Comparison of ENCODE assay signal across 1 cellular context in genomic region chr17:76492989-76493501, GRCh38.
TF ChIP-seq lines count a peak whose summit lies in the region.

No MANE protein-coding gene starts in this region.

TF ChIP-seq in GM12878, 131 proteins besides CTCF, POLR2A, EP300 and RAD21 (continued from another document and continues in another):
- 0 out of 2 replicates have a peak, but pooled peaks have one; percentile 21 for TF ChIP-seq YY1 (IDR thresholded peaks at IDR 0.05; ENCODE audit: low read depth, low read length)
- TF ChIP-seq CHD4 (IDR thresholded peaks at IDR 0.05) = no peak
- TF ChIP-seq BCLAF1 (IDR thresholded peaks at IDR 0.05) = no peak
- no peak for TF ChIP-seq NFYA (IDR thresholded peaks at IDR 0.05; ENCODE audit: borderline replicate concordance, low read depth, low read length)
- TF ChIP-seq ZBTB33 (IDR thresholded peaks at IDR 0.05) = no peak
- TF ChIP-seq PML (IDR thresholded peaks at IDR 0.05; ENCODE audit: low read length) = peak; percentile 24; the same call in 1 of the 2 replicates
- TF ChIP-seq, protein P1, sequence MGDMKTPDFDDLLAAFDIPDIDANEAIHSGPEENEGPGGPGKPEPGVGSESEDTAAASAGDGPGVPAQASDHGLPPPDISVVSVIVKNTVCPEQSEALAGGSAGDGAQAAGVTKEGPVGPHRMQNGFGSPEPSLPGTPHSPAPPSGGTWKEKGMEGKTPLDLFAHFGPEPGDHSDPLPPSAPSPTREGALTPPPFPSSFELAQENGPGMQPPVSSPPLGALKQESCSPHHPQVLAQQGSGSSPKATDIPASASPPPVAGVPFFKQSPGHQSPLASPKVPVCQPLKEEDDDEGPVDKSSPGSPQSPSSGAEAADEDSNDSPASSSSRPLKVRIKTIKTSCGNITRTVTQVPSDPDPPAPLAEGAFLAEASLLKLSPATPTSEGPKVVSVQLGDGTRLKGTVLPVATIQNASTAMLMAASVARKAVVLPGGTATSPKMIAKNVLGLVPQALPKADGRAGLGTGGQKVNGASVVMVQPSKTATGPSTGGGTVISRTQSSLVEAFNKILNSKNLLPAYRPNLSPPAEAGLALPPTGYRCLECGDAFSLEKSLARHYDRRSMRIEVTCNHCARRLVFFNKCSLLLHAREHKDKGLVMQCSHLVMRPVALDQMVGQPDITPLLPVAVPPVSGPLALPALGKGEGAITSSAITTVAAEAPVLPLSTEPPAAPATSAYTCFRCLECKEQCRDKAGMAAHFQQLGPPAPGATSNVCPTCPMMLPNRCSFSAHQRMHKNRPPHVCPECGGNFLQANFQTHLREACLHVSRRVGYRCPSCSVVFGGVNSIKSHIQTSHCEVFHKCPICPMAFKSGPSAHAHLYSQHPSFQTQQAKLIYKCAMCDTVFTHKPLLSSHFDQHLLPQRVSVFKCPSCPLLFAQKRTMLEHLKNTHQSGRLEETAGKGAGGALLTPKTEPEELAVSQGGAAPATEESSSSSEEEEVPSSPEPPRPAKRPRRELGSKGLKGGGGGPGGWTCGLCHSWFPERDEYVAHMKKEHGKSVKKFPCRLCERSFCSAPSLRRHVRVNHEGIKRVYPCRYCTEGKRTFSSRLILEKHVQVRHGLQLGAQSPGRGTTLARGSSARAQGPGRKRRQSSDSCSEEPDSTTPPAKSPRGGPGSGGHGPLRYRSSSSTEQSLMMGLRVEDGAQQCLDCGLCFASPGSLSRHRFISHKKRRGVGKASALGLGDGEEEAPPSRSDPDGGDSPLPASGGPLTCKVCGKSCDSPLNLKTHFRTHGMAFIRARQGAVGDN (IDR thresholded peaks at IDR 0.05) = peak; percentile 98
- no peak for TF ChIP-seq GABPA (IDR thresholded peaks at IDR 0.05; ENCODE audit: low read depth)
- no peak for TF ChIP-seq ZNF622 (IDR thresholded peaks at IDR 0.05)
- TF ChIP-seq BHLHE40 (IDR thresholded peaks at IDR 0.05; ENCODE audit: borderline replicate concordance in 1 of 2, low read depth in 2 of 2, low read length in 1 of 2) = peak in 1 of 2 experiments; percentile 23; a peak in 1 of 4 replicates
- TF ChIP-seq ETV6 (conservative IDR thresholded peaks at IDR 0.05 in 1 of 2, IDR thresholded peaks at IDR 0.05 in 1 of 2; ENCODE audit: borderline replicate concordance in 1 of 2, low read depth in 1 of 2) = peak in 1 of 2 experiments; percentile 52; a peak in 1 of 4 replicates
- TF ChIP-seq BRCA1 (IDR thresholded peaks at IDR 0.05; ENCODE audit: low read depth, low read length) = no peak
- TF ChIP-seq, protein P2, sequence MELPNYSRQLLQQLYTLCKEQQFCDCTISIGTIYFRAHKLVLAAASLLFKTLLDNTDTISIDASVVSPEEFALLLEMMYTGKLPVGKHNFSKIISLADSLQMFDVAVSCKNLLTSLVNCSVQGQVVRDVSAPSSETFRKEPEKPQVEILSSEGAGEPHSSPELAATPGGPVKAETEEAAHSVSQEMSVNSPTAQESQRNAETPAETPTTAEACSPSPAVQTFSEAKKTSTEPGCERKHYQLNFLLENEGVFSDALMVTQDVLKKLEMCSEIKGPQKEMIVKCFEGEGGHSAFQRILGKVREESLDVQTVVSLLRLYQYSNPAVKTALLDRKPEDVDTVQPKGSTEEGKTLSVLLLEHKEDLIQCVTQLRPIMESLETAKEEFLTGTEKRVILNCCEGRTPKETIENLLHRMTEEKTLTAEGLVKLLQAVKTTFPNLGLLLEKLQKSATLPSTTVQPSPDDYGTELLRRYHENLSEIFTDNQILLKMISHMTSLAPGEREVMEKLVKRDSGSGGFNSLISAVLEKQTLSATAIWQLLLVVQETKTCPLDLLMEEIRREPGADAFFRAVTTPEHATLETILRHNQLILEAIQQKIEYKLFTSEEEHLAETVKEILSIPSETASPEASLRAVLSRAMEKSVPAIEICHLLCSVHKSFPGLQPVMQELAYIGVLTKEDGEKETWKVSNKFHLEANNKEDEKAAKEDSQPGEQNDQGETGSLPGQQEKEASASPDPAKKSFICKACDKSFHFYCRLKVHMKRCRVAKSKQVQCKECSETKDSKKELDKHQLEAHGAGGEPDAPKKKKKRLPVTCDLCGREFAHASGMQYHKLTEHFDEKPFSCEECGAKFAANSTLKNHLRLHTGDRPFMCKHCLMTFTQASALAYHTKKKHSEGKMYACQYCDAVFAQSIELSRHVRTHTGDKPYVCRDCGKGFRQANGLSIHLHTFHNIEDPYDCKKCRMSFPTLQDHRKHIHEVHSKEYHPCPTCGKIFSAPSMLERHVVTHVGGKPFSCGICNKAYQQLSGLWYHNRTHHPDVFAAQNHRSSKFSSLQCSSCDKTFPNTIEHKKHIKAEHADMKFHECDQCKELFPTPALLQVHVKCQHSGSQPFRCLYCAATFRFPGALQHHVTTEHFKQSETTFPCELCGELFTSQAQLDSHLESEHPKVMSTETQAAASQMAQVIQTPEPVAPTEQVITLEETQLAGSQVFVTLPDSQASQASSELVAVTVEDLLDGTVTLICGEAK (IDR thresholded peaks at IDR 0.05; ENCODE audit: borderline replicate concordance) = peak; percentile 37; the same call in 1 of the 2 replicates
- no peak for TF ChIP-seq CUX1 (IDR thresholded peaks at IDR 0.05; ENCODE audit: insufficient replicate concordance, low read depth, low read length)
- TF ChIP-seq NR2F1 (conservative IDR thresholded peaks at IDR 0.05) = peak; percentile 82
- no peak for TF ChIP-seq STAT3 (IDR thresholded peaks at IDR 0.05; ENCODE audit: low read depth, low read length)
- no peak for TF ChIP-seq POU2F2 (IDR thresholded peaks at IDR 0.05; ENCODE audit: borderline replicate concordance, low read depth, low read length)
- TF ChIP-seq IKZF1 (conservative IDR thresholded peaks at IDR 0.05) = peak; percentile 96
- peak; percentile 33 for TF ChIP-seq ATF7 (IDR thresholded peaks at IDR 0.05; ENCODE audit: low read depth)
- TF ChIP-seq MEF2B (IDR thresholded peaks at IDR 0.05; ENCODE audit: partially characterized antibody, poor library complexity, severe bottlenecking) = peak; percentile 35
- TF ChIP-seq SP1 (IDR thresholded peaks at IDR 0.05; ENCODE audit: low read depth, low read length) = no peak
- no peak for TF ChIP-seq CEBPB (IDR thresholded peaks at IDR 0.05; ENCODE audit: borderline replicate concordance in 1 of 2, low read depth in 2 of 2, low read length in 2 of 2)
- no peak for TF ChIP-seq CHD1 (IDR thresholded peaks at IDR 0.05; ENCODE audit: low read depth, low read length)
- TF ChIP-seq TCF7 (IDR thresholded peaks at IDR 0.05; ENCODE audit: borderline replicate concordance) = no peak
- no peak for TF ChIP-seq SREBF2 (IDR thresholded peaks at IDR 0.05; ENCODE audit: low read length)
- TF ChIP-seq KLF5 (IDR thresholded peaks at IDR 0.05; ENCODE audit: partially characterized antibody) = no peak
- TF ChIP-seq MYB (IDR thresholded peaks at IDR 0.05; ENCODE audit: borderline replicate concordance, low read depth, low read length) = no peak
- TF ChIP-seq, protein P3, sequence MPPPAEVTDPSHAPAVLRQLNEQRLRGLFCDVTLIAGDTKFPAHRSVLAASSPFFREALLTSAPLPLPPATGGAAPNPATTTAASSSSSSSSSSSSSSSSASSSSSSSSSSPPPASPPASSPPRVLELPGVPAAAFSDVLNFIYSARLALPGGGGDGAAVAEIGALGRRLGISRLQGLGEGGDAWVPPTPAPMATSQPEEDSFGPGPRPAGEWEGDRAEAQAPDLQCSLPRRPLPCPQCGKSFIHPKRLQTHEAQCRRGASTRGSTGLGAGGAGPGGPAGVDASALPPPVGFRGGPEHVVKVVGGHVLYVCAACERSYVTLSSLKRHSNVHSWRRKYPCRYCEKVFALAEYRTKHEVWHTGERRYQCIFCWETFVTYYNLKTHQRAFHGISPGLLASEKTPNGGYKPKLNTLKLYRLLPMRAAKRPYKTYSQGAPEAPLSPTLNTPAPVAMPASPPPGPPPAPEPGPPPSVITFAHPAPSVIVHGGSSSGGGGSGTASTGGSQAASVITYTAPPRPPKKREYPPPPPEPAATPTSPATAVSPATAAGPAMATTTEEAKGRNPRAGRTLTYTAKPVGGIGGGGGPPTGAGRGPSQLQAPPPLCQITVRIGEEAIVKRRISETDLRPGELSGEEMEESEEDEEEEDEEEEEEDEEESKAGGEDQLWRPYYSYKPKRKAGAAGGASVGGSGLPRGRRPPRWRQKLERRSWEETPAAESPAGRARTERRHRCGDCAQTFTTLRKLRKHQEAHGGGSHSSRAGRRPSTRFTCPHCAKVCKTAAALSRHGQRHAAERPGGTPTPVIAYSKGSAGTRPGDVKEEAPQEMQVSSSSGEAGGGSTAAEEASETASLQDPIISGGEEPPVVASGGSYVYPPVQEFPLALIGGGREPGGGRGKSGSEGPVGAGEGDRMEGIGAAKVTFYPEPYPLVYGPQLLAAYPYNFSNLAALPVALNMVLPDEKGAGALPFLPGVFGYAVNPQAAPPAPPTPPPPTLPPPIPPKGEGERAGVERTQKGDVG (CRISPR knock-in tag; IDR thresholded peaks at IDR 0.05) = no peak
- no peak for TF ChIP-seq SIN3A (IDR thresholded peaks at IDR 0.05; ENCODE audit: low read depth, low read length)
- TF ChIP-seq, protein P4, sequence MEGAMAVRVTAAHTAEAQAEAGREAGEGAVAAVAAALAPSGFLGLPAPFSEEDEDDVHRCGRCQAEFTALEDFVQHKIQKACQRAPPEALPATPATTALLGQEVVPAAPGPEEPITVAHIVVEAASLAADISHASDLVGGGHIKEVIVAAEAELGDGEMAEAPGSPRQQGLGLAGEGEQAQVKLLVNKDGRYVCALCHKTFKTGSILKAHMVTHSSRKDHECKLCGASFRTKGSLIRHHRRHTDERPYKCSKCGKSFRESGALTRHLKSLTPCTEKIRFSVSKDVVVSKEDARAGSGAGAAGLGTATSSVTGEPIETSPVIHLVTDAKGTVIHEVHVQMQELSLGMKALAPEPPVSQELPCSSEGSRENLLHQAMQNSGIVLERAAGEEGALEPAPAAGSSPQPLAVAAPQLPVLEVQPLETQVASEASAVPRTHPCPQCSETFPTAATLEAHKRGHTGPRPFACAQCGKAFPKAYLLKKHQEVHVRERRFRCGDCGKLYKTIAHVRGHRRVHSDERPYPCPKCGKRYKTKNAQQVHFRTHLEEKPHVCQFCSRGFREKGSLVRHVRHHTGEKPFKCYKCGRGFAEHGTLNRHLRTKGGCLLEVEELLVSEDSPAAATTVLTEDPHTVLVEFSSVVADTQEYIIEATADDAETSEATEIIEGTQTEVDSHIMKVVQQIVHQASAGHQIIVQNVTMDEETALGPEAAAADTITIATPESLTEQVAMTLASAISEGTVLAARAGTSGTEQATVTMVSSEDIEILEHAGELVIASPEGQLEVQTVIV (IDR thresholded peaks at IDR 0.05; ENCODE audit: borderline replicate concordance, partially characterized antibody) = no peak
- no peak for TF ChIP-seq WRNIP1 (IDR thresholded peaks at IDR 0.05; ENCODE audit: borderline replicate concordance, low read depth, low read length)
- no peak for TF ChIP-seq CBX5 (IDR thresholded peaks at IDR 0.05; ENCODE audit: low read depth)
